8 cellular contexts compared by ENCODE assay signal in genomic region chr17:70033165-70033564, GRCh38. TPM values are rescaled to one million over a fixed set of nuclear protein-coding genes. Genes with fewer than 3 reads are reported as not detected.
"Had no signal": no experiment of that assay in that cellular context is flagged by ENCODE, and none has a peak within 500 bp of the region (broad histone marks: within the 10 kb centered on the region; RNA-seq: fewer than 3 reads in every experiment).

No MANE protein-coding gene starts in this region.

- ATAC-seq: GM23338, HepG2 had no signal

- H3K4me3 ChIP-seq: GM23338 had no signal

- DNase-seq: H9, HCEC 1CT had no signal

- FAIRE-seq: H1, H54, HepG2 had no signal

RNA-seq across cellular contexts. Expression of gene KCNJ16, which starts 41.9 kb away (rescaled TPM):
- total RNA-seq: GM23338, H1, H9, HepG2, HT-29 had no signal
- polyA plus RNA-seq: GM23338, H1, HepG2, IgD-negative memory B cell had no signal
